ENCODE assay signal across 2 cellular contexts in the genomic region with DNA sequence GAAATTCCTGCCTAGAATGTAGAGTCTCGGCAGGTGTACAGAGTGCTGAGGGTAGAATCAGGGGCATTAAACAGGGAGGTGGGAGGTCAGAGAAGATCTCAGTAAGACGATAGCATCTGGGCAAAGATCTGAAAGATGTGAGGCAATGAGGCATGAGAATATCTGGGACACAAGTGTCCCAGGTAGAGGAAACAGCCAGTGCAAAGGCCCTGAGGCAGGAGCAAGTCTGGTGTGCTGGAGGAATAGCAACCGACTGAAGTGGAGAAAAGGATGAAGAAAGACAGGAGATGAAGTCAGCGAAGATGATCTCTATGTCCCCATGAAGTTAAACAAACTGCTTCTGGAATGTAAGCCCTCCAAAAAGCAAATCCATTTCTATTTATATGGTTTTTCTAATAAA.
TF ChIP-seq lines count a peak whose summit lies in the region.

No MANE protein-coding gene starts in this region.

TF ChIP-seq in IMR-90, 13 proteins besides CTCF, POLR2A, EP300 and RAD21:
- TF ChIP-seq RFX5 (IDR thresholded peaks at IDR 0.05; ENCODE audit: low read depth, low read length) = no peak
- no peak for TF ChIP-seq MXI1 (IDR thresholded peaks at IDR 0.05; ENCODE audit: borderline replicate concordance, low read depth, low read length)
- no peak for TF ChIP-seq NFE2L2 (IDR thresholded peaks at IDR 0.05; ENCODE audit: low read depth, low read length)
- TF ChIP-seq, protein P1, sequence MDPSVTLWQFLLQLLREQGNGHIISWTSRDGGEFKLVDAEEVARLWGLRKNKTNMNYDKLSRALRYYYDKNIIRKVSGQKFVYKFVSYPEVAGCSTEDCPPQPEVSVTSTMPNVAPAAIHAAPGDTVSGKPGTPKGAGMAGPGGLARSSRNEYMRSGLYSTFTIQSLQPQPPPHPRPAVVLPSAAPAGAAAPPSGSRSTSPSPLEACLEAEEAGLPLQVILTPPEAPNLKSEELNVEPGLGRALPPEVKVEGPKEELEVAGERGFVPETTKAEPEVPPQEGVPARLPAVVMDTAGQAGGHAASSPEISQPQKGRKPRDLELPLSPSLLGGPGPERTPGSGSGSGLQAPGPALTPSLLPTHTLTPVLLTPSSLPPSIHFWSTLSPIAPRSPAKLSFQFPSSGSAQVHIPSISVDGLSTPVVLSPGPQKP (IDR thresholded peaks at IDR 0.05; ENCODE audit: borderline replicate concordance, low read depth, low read length) = no peak
- TF ChIP-seq MAFK (IDR thresholded peaks at IDR 0.05; ENCODE audit: low read depth, low read length) = no peak
- TF ChIP-seq RCOR1 (IDR thresholded peaks at IDR 0.05; ENCODE audit: insufficient replicate concordance, low read length) = no peak
- TF ChIP-seq CEBPB (IDR thresholded peaks at IDR 0.05; ENCODE audit: low read depth, low read length) = no peak
- no peak for TF ChIP-seq FOS (IDR thresholded peaks at IDR 0.05; ENCODE audit: low read depth, low read length)
- TF ChIP-seq SMC3 (IDR thresholded peaks at IDR 0.05; ENCODE audit: low read depth, low read length) = no peak

TF ChIP-seq in K562, 482 proteins besides CTCF, POLR2A, EP300 and RAD21:
- no peak for TF ChIP-seq FOXA1 (IDR thresholded peaks at IDR 0.05; ENCODE audit: borderline replicate concordance)
- TF ChIP-seq RBM25 (IDR thresholded peaks at IDR 0.05; ENCODE audit: low read depth, low read length, severe bottlenecking) = peak; percentile 43
